ENCODE assay signal across 8 cellular contexts in genomic region chr9:91775011-91775707, GRCh38.
DNase-seq lines count a peak whose midpoint lies in the region; ATAC-seq lines count a peak whose summit lies in the region.

No MANE protein-coding gene starts in this region.

- CTCF ChIA-PET in CD4-positive, alpha-beta memory T cell (lab: Charles Lee; ENCODE audit: partially characterized antibody): interaction anchor here (1.1 to 4.4 kb wide), 9 partner anchors 9 to 204 kb away, joined by 3 to 20 read pairs (median 5); partner anchors contain the start of gene ROR2
- CTCF ChIA-PET in activated CD4-positive, alpha-beta memory T cell treated with anti-CD3 and anti-CD28 coated beads for 36 hours (lab: Charles Lee): interaction anchor here (0.6 to 4.3 kb wide), 4 partner anchors 9 to 179 kb away, joined by 3 to 25 read pairs (median 4); partner anchors contain the start of gene ROR2

- H3K36me3 ChIP-seq in CD4-positive, alpha-beta memory T cell (ENCODE audit: insufficient read depth, low read length): no peaks in the 10 kb centered on the region
- H3K36me3 ChIP-seq in effector memory CD4-positive, alpha-beta T cell (ENCODE audit: control insufficient read depth, insufficient read depth, low read length): no peaks in the 10 kb centered on the region

- H3K27me3 Mint-ChIP-seq in CD4-positive, alpha-beta memory T cell: peaks cover 15 to 21% of the 10 kb centered on the region in 2 donors
- H3K27me3 Mint-ChIP-seq in activated CD4-positive, alpha-beta memory T cell treated with anti-CD3 and anti-CD28 coated beads for 36 hours: peaks cover 14% of the 10 kb centered on the region

- H3K4me1 Mint-ChIP-seq in CD4-positive, alpha-beta memory T cell: peaks cover 0 to 13% (median 10%) of the 10 kb centered on the region in 4 donors
- H3K4me1 Mint-ChIP-seq in activated CD4-positive, alpha-beta memory T cell treated with anti-CD3 and anti-CD28 coated beads for 36 hours (ENCODE audit: low read depth): no peaks in the 10 kb centered on the region

- no peaks in the 10 kb centered on the region for H3K9me3 ChIP-seq in CD4-positive, alpha-beta memory T cell (ENCODE audit: control insufficient read depth in 1 of 2, low read length in 2 of 2)
- H3K9me3 ChIP-seq in effector memory CD4-positive, alpha-beta T cell (ENCODE audit: control insufficient read depth, low read length): no peaks in the 10 kb centered on the region

- peak; percentile 67 for ATAC-seq in GM21515 (IDR thresholded peaks at IDR 0.05; ENCODE audit: unreplicated experiment)
- no peak for ATAC-seq in HG03097 (IDR thresholded peaks at IDR 0.05; ENCODE audit: low FRiP score, unreplicated experiment)

- H3K4me3 Mint-ChIP-seq in CD4-positive, alpha-beta memory T cell: no peak overlapping the region
- no peak overlapping the region for H3K4me3 Mint-ChIP-seq in activated CD4-positive, alpha-beta memory T cell treated with anti-CD3 and anti-CD28 coated beads for 36 hours

- no peaks in the 10 kb centered on the region for H3K36me3 Mint-ChIP-seq in CD4-positive, alpha-beta memory T cell
- no peaks in the 10 kb centered on the region for H3K36me3 Mint-ChIP-seq in activated CD4-positive, alpha-beta memory T cell treated with anti-CD3 and anti-CD28 coated beads for 36 hours

- peak overlapping the region in 2 of 7 donors; percentile 5 to 19 for H3K27ac Mint-ChIP-seq in CD4-positive, alpha-beta memory T cell
- H3K27ac Mint-ChIP-seq in activated CD4-positive, alpha-beta memory T cell treated with anti-CD3 and anti-CD28 coated beads for 36 hours: no peak overlapping the region

- intact Hi-C loops in CD4-positive, alpha-beta memory T cell (cut with micrococcal nuclease): loop anchor here (1.0 kb wide), 1 partner anchor 107 kb away; no protein-coding TSS in a partner anchor
- intact Hi-C loops in activated CD4-positive, alpha-beta memory T cell treated with anti-CD3 and anti-CD28 coated beads for 36 hours (cut with micrococcal nuclease): loop anchor here (5.0 kb wide), 1 partner anchor 177 kb away; the partner anchor contains the start of gene ROR2

- no peak overlapping the region for H3K4me3 ChIP-seq in CD4-positive, alpha-beta memory T cell (ENCODE audit: low read length in 2 of 2)
- no peak overlapping the region for H3K4me3 ChIP-seq in effector memory CD4-positive, alpha-beta T cell (ENCODE audit: insufficient read depth, low read depth, low read length, poor library complexity, severe bottlenecking)

- H3K9me3 Mint-ChIP-seq in CD4-positive, alpha-beta memory T cell: no peaks in the 10 kb centered on the region
- no peaks in the 10 kb centered on the region for H3K9me3 Mint-ChIP-seq in activated CD4-positive, alpha-beta memory T cell treated with anti-CD3 and anti-CD28 coated beads for 36 hours

- H3K27me3 ChIP-seq in CD4-positive, alpha-beta memory T cell (ENCODE audit: insufficient read depth, low read length): no peaks in the 10 kb centered on the region
- H3K27me3 ChIP-seq in effector memory CD4-positive, alpha-beta T cell (replicated peaks; ENCODE audit: control insufficient read depth, insufficient read depth, low read length, poor library complexity, severe bottlenecking): no peaks in the 10 kb centered on the region

- H3K27ac ChIP-seq in CD4-positive, alpha-beta memory T cell (ENCODE audit: low read depth, low read length): no peak overlapping the region
- H3K27ac ChIP-seq in effector memory CD4-positive, alpha-beta T cell (ENCODE audit: insufficient read depth, low read length, poor library complexity, severe bottlenecking): no peak overlapping the region

- DNase-seq in CD4-positive, alpha-beta memory T cell: peak; percentile 52 to 70 (median 56)
- DNase-seq in NCI-H510A (lab: John Stamatoyannopoulos, UW) (peak; percentile 30), midbrain (lab: John Stamatoyannopoulos, UW) (peak; percentile 26)
- DNase-seq in activated CD4-positive, alpha-beta memory T cell treated with anti-CD3 and anti-CD28 coated beads for 36 hours: peak; percentile 77
- DNase-seq in effector memory CD4-positive, alpha-beta T cell: peak; percentile 24 to 52 (median 46)
- peak; percentile 33 to 34 for DNase-seq in stimulated activated CD8-positive, alpha-beta memory T cell treated with anti-CD3 and anti-CD28 coated beads, Interleukin-7, amount 100 ng/mL, for 4 hours (ENCODE audit: low read depth in 2 of 2)

- POLR2A ChIA-PET in CD4-positive, alpha-beta memory T cell (lab: Charles Lee; ENCODE audit: partially characterized antibody): no interaction called here
- POLR2A ChIA-PET in activated CD4-positive, alpha-beta memory T cell treated with anti-CD3 and anti-CD28 coated beads for 36 hours (lab: Charles Lee): no interaction called here

- H3K4me1 ChIP-seq in CD4-positive, alpha-beta memory T cell (ENCODE audit: insufficient read depth, low read length): no peaks in the 10 kb centered on the region
- H3K4me1 ChIP-seq in effector memory CD4-positive, alpha-beta T cell (ENCODE audit: control insufficient read depth, insufficient read depth, low read length, poor library complexity, severe bottlenecking): no peaks in the 10 kb centered on the region

Comparison
In these comparisons a context has a peak if more than half of its experiments do, and no peak if none do; other contexts are left out.
1. DNase-seq: peak in every context shown above with its lines; median percentile 77 in activated CD4-positive, alpha-beta memory T cell treated with anti-CD3 and anti-CD28 coated beads for 36 hours; 56 in CD4-positive, alpha-beta memory T cell; 46 in effector memory CD4-positive, alpha-beta T cell; 34 in stimulated activated CD8-positive, alpha-beta memory T cell treated with anti-CD3 and anti-CD28 coated beads, Interleukin-7, amount 100 ng/mL, for 4 hours; 30 in NCI-H510A; 26 in midbrain.